Comparison of ENCODE assay signal across 8 cellular contexts in the genomic region with DNA sequence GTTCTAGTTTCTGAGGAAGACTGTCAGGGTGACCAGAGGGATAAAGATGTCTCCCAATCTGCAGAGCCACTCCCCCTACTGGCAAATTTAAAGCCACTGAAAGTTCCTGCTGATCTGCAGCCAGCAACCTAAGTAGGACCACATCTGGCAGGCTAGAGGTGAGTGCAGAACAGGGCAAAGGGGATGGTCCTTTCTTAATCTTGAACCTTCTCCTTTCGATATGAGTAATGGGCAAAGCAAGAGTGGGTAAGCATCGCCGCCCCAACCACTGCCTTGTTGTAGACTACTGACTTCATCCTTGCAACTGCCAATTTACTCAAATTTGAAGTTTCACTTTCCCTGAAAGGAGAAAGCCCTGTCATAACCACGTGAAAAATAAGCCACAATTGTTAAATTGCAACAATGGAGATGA. TPM values are rescaled to one million over a fixed set of nuclear protein-coding genes. Genes with fewer than 3 reads are reported as not detected.
A peak's percentile ranks its signal among the peaks of the same experiment; 100 is the strongest.
DNase-seq lines count a peak whose midpoint lies in the region; ATAC-seq and TF ChIP-seq lines count a peak whose summit lies in the region.

No MANE protein-coding gene starts in this region.

- H3K36me3 ChIP-seq in aorta (ENCODE audit: control insufficient read depth in 1 of 2, insufficient read depth in 2 of 2, low read length in 1 of 2), result no peaks in the 10 kb centered on the region

- H3K27me3 ChIP-seq in foreskin keratinocyte (no peaks in the 10 kb centered on the region), aorta (ENCODE audit: control insufficient read depth in 1 of 2, insufficient read depth in 2 of 2, low read length in 1 of 2) (no peaks in the 10 kb centered on the region)

- peak; percentile 99 for ATAC-seq in GM18870 (IDR thresholded peaks at IDR 0.05; ENCODE audit: unreplicated experiment)
- peak; percentile 95 for ATAC-seq in HG03025 (IDR thresholded peaks at IDR 0.05; ENCODE audit: low FRiP score, unreplicated experiment)
- no peak for ATAC-seq in foreskin keratinocyte
- no peak for ATAC-seq in aorta (ENCODE audit: low FRiP score)

- peak; percentile 36 to 42 for DNase-seq in AML-193 (lab: John Stamatoyannopoulos, UW)
- DNase-seq in RKO (ENCODE audit: low spot score), result peak; percentile 21
- no peak for DNase-seq in foreskin keratinocyte
- no peak for DNase-seq in amygdala (lab: John Stamatoyannopoulos, UW)
- DNase-seq in DMS153 treated with DMSO at 0.1 percent for 48 hours (lab: John Stamatoyannopoulos, UW; ENCODE audit: unreplicated experiment), result no peak
- DNase-seq in aorta, result no peak

- no peak overlapping the region for H3K4me3 ChIP-seq in aorta (ENCODE audit: low read length in 2 of 2)

- 87 to 88% methylated on average over 4 of the region's 4 CpGs for WGBS in aorta, 2 donors

- H3K4me1 ChIP-seq in foreskin keratinocyte, result no peaks in the 10 kb centered on the region
- H3K4me1 ChIP-seq in aorta (ENCODE audit: control insufficient read depth in 1 of 2, insufficient read depth in 2 of 2, low read length in 2 of 2), result peaks cover 0 to 5% of the 10 kb centered on the region in 2 donors

- no peak overlapping the region for H3K27ac ChIP-seq in foreskin keratinocyte
- H3K27ac ChIP-seq in aorta (ENCODE audit: low read depth in 1 of 2, low read length in 2 of 2), result no peak overlapping the region

- intact Hi-C loops in aorta (cut with DNase I), result no loop called here

- TF ChIP-seq CTCF in foreskin keratinocyte (conservative IDR thresholded peaks at IDR 0.05), result peak; percentile 40

- no peaks in the 10 kb centered on the region for H3K9me3 ChIP-seq in aorta (ENCODE audit: control insufficient read depth, low read length)

RNA-seq across cellular contexts. Expression of a gene that starts 30.7 kb away (rescaled TPM):
- total RNA-seq in foreskin keratinocyte, result 0.78 and 4.1 TPM in 2 replicates
- 1.3 and 2.8 TPM in 2 replicates for polyA plus RNA-seq in foreskin keratinocyte
- total RNA-seq in aorta, result 1 to 10 TPM; 2.8 to 6.0 TPM
- polyA plus RNA-seq in aorta, result 1 to 10 TPM; 2.4 to 4.8 TPM

RNA-seq across cellular contexts. Expression of a gene that starts 56.9 kb away (rescaled TPM):
- total RNA-seq in foreskin keratinocyte (2.2 and 3.3 TPM in 2 replicates), aorta (1 to 10 TPM; 1.9 to 2.6 TPM)
- polyA plus RNA-seq in foreskin keratinocyte (1.2 TPM in 2 replicates), aorta (1 to 10 TPM in 1 of 2 donors, under 1 TPM in 1; 0.63 to 1.3 TPM)

Comparison
In these comparisons a context has a peak if more than half of its experiments do, and no peak if none do; other contexts are left out.
1. DNase-seq: peak in AML-193 (2 of 2) and RKO (single experiment); none in foreskin keratinocyte (0 of 2), amygdala (0 of 56), DMS153 treated with DMSO at 0.1 percent for 48 hours (single experiment) and aorta (0 of 2).
2. ATAC-seq: peak in GM18870 (single experiment) and HG03025 (single experiment); none in foreskin keratinocyte (single experiment) and aorta (single experiment).